1 cellular context compared by ENCODE assay signal in the genomic region with DNA sequence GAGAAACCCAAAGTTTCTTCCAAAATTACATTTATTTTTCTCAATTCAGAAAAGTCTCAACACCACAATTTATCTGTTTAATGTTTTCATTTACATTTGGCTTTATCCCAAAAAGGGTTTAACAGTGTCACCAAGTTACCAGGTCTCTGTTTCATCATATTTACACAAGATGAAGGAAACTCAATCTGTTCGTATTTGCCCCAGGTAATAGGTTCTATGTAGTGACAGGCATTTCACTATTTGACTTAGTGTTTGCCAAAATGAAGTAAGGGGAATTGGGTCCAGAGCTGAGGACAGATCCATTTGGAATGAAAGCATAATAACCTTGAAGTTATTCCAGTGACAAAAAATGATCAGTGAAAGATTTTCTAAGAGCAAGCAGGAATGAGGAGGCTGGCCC.
TF ChIP-seq lines count a peak whose summit lies in the region.

No MANE protein-coding gene starts in this region.

TF ChIP-seq in WTC11, 78 proteins besides CTCF, POLR2A, EP300 and RAD21 (continued from another document):
- TF ChIP-seq, protein P1, sequence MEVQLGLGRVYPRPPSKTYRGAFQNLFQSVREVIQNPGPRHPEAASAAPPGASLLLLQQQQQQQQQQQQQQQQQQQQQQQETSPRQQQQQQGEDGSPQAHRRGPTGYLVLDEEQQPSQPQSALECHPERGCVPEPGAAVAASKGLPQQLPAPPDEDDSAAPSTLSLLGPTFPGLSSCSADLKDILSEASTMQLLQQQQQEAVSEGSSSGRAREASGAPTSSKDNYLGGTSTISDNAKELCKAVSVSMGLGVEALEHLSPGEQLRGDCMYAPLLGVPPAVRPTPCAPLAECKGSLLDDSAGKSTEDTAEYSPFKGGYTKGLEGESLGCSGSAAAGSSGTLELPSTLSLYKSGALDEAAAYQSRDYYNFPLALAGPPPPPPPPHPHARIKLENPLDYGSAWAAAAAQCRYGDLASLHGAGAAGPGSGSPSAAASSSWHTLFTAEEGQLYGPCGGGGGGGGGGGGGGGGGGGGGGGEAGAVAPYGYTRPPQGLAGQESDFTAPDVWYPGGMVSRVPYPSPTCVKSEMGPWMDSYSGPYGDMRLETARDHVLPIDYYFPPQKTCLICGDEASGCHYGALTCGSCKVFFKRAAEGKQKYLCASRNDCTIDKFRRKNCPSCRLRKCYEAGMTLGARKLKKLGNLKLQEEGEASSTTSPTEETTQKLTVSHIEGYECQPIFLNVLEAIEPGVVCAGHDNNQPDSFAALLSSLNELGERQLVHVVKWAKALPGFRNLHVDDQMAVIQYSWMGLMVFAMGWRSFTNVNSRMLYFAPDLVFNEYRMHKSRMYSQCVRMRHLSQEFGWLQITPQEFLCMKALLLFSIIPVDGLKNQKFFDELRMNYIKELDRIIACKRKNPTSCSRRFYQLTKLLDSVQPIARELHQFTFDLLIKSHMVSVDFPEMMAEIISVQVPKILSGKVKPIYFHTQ (CRISPR knock-in tag; IDR thresholded peaks at IDR 0.05): no peak
- TF ChIP-seq GRHL2 (CRISPR knock-in tag; IDR thresholded peaks at IDR 0.05; ENCODE audit: insufficient replicate concordance, severe bottlenecking): no peak
